Comparison of ENCODE assay signal across 20 cellular contexts in the genomic region with DNA sequence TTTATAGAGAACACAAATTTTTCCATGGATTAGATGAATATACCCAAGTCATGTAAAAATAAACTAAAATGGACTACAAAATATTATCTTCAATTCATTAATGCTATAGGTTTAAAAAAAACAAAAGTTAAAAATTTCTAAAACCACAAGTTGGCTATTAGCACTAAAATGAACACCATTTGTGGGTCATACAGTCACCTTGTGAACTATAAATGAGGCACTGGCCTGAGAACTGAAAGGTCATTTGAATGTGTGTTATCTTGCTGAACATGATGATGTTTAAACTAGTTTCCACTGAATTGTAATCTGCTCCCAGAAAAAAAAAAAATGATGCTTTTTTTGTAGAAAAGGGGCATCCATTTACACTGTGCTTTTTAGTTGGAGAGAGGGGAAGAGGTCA.
DNase-seq lines count a peak whose midpoint lies in the region; ATAC-seq lines count a peak whose summit lies in the region.
"Had no signal": no experiment of that assay in that cellular context is flagged by ENCODE, and none has a peak within 500 bp of the region (broad histone marks: within the 10 kb centered on the region; RNA-seq: fewer than 3 reads in every experiment).

No MANE protein-coding gene starts in this region.

- H3K9me3 Mint-ChIP-seq in activated T-helper 1 cell treated with anti-CD3 and anti-CD28 coated beads, Interleukin-12 subunit alpha, Interleukin-12 subunit beta, Interleukin-2, Interleukin-4 antibody, amounts not matched to agents 30 ng/mL and 10 ng/mL and 1 ng/mL, durations not matched to agents 14 hours and 24 hours and 36 hours, result no peaks in the 10 kb centered on the region
- H3K9me3 Mint-ChIP-seq: endodermal cell had no signal

- ATAC-seq in GM19324 (IDR thresholded peaks at IDR 0.05; ENCODE audit: low FRiP score, unreplicated experiment), result peak; percentile 79
- ATAC-seq in HG02588 (IDR thresholded peaks at IDR 0.05; ENCODE audit: unreplicated experiment), result peak; percentile 70
- peak; percentile 92 for ATAC-seq in HG03159 (IDR thresholded peaks at IDR 0.05; ENCODE audit: unreplicated experiment)
- ATAC-seq in GM21825 (IDR thresholded peaks at IDR 0.05; ENCODE audit: unreplicated experiment), result no peak
- ATAC-seq: GM23338; left cardiac atrium; naive thymus-derived CD4-positive, alpha-beta T cell; pancreas; right cardiac atrium had no signal

- intact Hi-C loops in activated T-helper 1 cell treated with anti-CD3 and anti-CD28 coated beads, Interleukin-12 subunit alpha, Interleukin-12 subunit beta, Interleukin-2, Interleukin-4 antibody, amounts not matched to agents 30 ng/mL and 10 ng/mL and 1 ng/mL, durations not matched to agents 14 hours and 24 hours and 36 hours (cut with micrococcal nuclease), result no loop called here

- H3K4me1 Mint-ChIP-seq in activated T-helper 1 cell treated with anti-CD3 and anti-CD28 coated beads, Interleukin-12 subunit alpha, Interleukin-12 subunit beta, Interleukin-2, Interleukin-4 antibody, amounts not matched to agents 30 ng/mL and 10 ng/mL and 1 ng/mL, durations not matched to agents 14 hours and 24 hours and 36 hours (ENCODE audit: low read depth), result no peaks in the 10 kb centered on the region
- H3K4me1 Mint-ChIP-seq: endodermal cell; GM23338; naive thymus-derived CD4-positive, alpha-beta T cell had no signal

- H3K27ac Mint-ChIP-seq in activated T-helper 1 cell treated with anti-CD3 and anti-CD28 coated beads, Interleukin-12 subunit alpha, Interleukin-12 subunit beta, Interleukin-2, Interleukin-4 antibody, amounts not matched to agents 30 ng/mL and 10 ng/mL and 1 ng/mL, durations not matched to agents 14 hours and 24 hours and 36 hours, result no peak overlapping the region
- H3K27ac Mint-ChIP-seq: endodermal cell; GM23338; naive thymus-derived CD4-positive, alpha-beta T cell had no signal

- no peak overlapping the region for H3K4me3 Mint-ChIP-seq in activated T-helper 1 cell treated with anti-CD3 and anti-CD28 coated beads, Interleukin-12 subunit alpha, Interleukin-12 subunit beta, Interleukin-2, Interleukin-4 antibody, amounts not matched to agents 30 ng/mL and 10 ng/mL and 1 ng/mL, durations not matched to agents 14 hours and 24 hours and 36 hours
- H3K4me3 Mint-ChIP-seq: endodermal cell; GM23338; naive thymus-derived CD4-positive, alpha-beta T cell had no signal

- H3K36me3 Mint-ChIP-seq in activated T-helper 1 cell treated with anti-CD3 and anti-CD28 coated beads, Interleukin-12 subunit alpha, Interleukin-12 subunit beta, Interleukin-2, Interleukin-4 antibody, amounts not matched to agents 30 ng/mL and 10 ng/mL and 1 ng/mL, durations not matched to agents 14 hours and 24 hours and 36 hours (ENCODE audit: low read depth), result no peaks in the 10 kb centered on the region

- no peaks in the 10 kb centered on the region for H3K27me3 Mint-ChIP-seq in activated T-helper 1 cell treated with anti-CD3 and anti-CD28 coated beads, Interleukin-12 subunit alpha, Interleukin-12 subunit beta, Interleukin-2, Interleukin-4 antibody, amounts not matched to agents 30 ng/mL and 10 ng/mL and 1 ng/mL, durations not matched to agents 14 hours and 24 hours and 36 hours (ENCODE audit: insufficient read depth)

- DNase-seq in NCI-H187 treated with DMSO at 0.1 percent for 48 hours (lab: John Stamatoyannopoulos, UW), result no peak
- no peak for DNase-seq in activated T-helper 1 cell treated with anti-CD3 and anti-CD28 coated beads, Interleukin-12 subunit alpha, Interleukin-12 subunit beta, Interleukin-2, Interleukin-4 antibody, amounts not matched to agents 30 ng/mL and 10 ng/mL and 1 ng/mL, durations not matched to agents 14 hours and 24 hours and 36 hours (ENCODE audit: low spot score)
- DNase-seq in Ammon's horn (ENCODE audit: low spot score), result no peak
- DNase-seq: activated CD4-positive, alpha-beta T cell treated with anti-CD3 and anti-CD28 coated beads, Interleukin-2, amount 50 U/mL, for 48 hours; DND-41; endodermal cell; left cardiac atrium; naive thymus-derived CD4-positive, alpha-beta T cell; NCI-H1105 treated with DMSO at 0.1 percent for 48 hours; NCI-H510A treated with DMSO at 0.1 percent for 48 hours; pancreas; right cardiac atrium; SK-N-SH; stimulated activated CD8-positive, alpha-beta memory T cell treated with anti-CD3 and anti-CD28 coated beads, Interleukin-4, amount 100 ng/mL, for 48 hours; upper lobe of left lung had no signal
